8 cellular contexts compared by ENCODE assay signal in the genomic region with DNA sequence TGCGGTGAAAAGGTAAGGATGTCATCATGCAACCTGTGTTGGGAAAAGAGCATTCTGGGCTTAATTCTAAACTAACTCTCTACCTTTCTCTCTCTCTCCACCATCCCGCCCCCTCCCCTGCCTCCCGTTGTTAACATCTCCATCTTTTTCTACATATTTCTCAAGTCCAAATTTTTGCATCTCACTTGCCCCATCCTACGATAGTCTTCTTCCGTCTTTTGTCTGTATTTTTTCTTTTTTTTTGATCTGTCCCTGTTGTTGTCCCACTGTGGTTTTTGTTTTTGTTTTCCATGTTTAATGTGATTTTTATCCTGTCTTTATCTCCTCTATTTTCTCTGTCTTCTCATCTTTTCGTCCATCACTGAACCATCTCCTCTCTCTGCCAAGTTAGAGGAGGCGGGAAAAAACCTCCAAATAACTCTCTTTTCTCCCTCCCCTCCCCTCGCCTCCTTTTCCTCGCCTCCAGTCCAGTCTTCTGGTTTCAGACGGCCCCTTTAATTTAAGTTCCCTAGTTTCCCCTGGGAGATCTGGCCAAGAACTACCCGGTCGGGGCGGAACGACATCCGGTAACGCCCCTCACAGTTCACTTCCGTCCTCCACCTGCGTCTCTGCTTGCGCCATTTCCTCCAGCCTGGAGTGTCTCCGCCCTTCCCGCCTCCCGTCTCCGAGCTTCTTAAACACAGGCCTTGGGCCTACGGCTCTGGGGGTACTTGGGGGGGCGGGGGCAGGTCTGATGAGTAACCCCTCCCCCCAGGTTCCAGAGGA. TPM values are rescaled to one million over a fixed set of nuclear protein-coding genes. Genes with fewer than 3 reads are reported as not detected.
DNase-seq lines count a peak whose midpoint lies in the region; ATAC-seq and TF ChIP-seq lines count a peak whose summit lies in the region.

A gene with protein sequence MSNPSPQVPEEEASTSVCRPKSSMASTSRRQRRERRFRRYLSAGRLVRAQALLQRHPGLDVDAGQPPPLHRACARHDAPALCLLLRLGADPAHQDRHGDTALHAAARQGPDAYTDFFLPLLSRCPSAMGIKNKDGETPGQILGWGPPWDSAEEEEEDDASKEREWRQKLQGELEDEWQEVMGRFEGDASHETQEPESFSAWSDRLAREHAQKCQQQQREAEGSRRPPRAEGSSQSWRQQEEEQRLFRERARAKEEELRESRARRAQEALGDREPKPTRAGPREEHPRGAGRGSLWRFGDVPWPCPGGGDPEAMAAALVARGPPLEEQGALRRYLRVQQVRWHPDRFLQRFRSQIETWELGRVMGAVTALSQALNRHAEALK (plus strand): TSS at position 647 of the 765 bp plus-strand sequence. CDS start 87 bp downstream, at position 734.

- H2AK5ac ChIP-seq in H9 (ENCODE audit: insufficient read length, low read length) = no peak within 1 kb of the TSS

- no peak within 1 kb of the TSS for H2BK5ac ChIP-seq in H9 (ENCODE audit: insufficient read length, low read length)

- H3K23ac ChIP-seq in H9 (ENCODE audit: insufficient read length, low read depth, low read length) = no peak within 1 kb of the TSS

- H4K20me1 ChIP-seq in DND-41 (ENCODE audit: insufficient read depth, low read length) (no peaks in the 10 kb centered on the region), H9 (ENCODE audit: control insufficient read depth, insufficient read depth, insufficient read length) (no peaks in the 10 kb centered on the region)

- peak within 1 kb of the TSS; percentile 70 to 84 for H3K4me3 Mint-ChIP-seq in H9

- H3K4me1 ChIP-seq in DND-41 (ENCODE audit: insufficient read depth, low read length) (peaks cover 56% of the 10 kb centered on the region), H9 (ENCODE audit: insufficient read depth, low read length) (no peaks in the 10 kb centered on the region; the same call in 1 of the 2 replicates), neuron (ENCODE audit: insufficient read depth, low read length) (peaks cover 24% of the 10 kb centered on the region)

- H3K56ac ChIP-seq in H9 (ENCODE audit: insufficient read length, low read depth, low read length) = no peak within 1 kb of the TSS

- peaks cover 3% of the 10 kb centered on the region for H3K79me1 ChIP-seq in H9 (ENCODE audit: insufficient read depth, low read depth, low read length, poor library complexity, severe bottlenecking)

- H3K27ac Mint-ChIP-seq in H9 = peak within 1 kb of the TSS; percentile 89 to 97 (median 94)

- DNase-seq in DND-41 (peak; percentile 98), H9 (peak; percentile 97), MV-4-11 (lab: John Stamatoyannopoulos, UW) (peak; percentile 97), SK-N-DZ (ENCODE audit: low spot score) (peak; percentile 99), foreskin melanocyte (peak; percentile 96), stromal cell of bone marrow (ENCODE audit: low read depth) (peak; percentile 98)
- peak; percentile 91 for DNase-seq in activated naive CD4-positive, alpha-beta T cell treated with Interleukin-2 at 50 U/mL for 16 hours

- H3K9ac ChIP-seq in DND-41 (ENCODE audit: low read depth, low read length) (peak within 1 kb of the TSS; percentile 67), H9 (ENCODE audit: extremely low read depth, insufficient read length, low read length) (peak within 1 kb of the TSS; percentile 18)

- TF ChIP-seq CTCF in DND-41 (IDR thresholded peaks at IDR 0.05; ENCODE audit: borderline replicate concordance, extremely low read depth, low read length, poor library complexity, severe bottlenecking) (no peak), H9 (conservative IDR thresholded peaks at IDR 0.05) (no peak)

- H3K27ac ChIP-seq in DND-41 (ENCODE audit: low read length) = peak within 1 kb of the TSS; percentile 62
- no peak within 1 kb of the TSS for H3K27ac ChIP-seq in H9 (ENCODE audit: insufficient read length, low read depth, low read length)

- no peak within 1 kb of the TSS for H4K5ac ChIP-seq in H9 (ENCODE audit: insufficient read length, low read depth, low read length)

- H3K27me3 ChIP-seq in DND-41 (ENCODE audit: insufficient read depth, low read length, poor library complexity) (no peaks in the 10 kb centered on the region), H9 (ENCODE audit: insufficient read depth, low read length) (no peaks in the 10 kb centered on the region), neuron (ENCODE audit: insufficient read depth, low read length) (no peaks in the 10 kb centered on the region)

- WGBS in H9 (ENCODE audit: extremely low coverage, insufficient read length, low lambda C conversion rate) = no CpG with 5 or more reads among the region's 25 CpGs

- H3K23me2 ChIP-seq in H9 (ENCODE audit: insufficient read length, low read depth, low read length, poor library complexity, severe bottlenecking) = no peaks in the 10 kb centered on the region

- H2BK120ac ChIP-seq in H9 (ENCODE audit: low read depth, low read length, poor library complexity, severe bottlenecking) = no peak within 1 kb of the TSS

- ATAC-seq in DND-41 (ENCODE audit: insufficient read depth, low read depth) = peak; percentile 87

- no peak within 1 kb of the TSS for H3K18ac ChIP-seq in H9 (ENCODE audit: insufficient read length, low read depth, low read length)

- no peak within 1 kb of the TSS for H2BK15ac ChIP-seq in H9 (ENCODE audit: low read depth, low read length)

- H2BK20ac ChIP-seq in H9 (ENCODE audit: low read depth, low read length, poor library complexity, severe bottlenecking) = no peak within 1 kb of the TSS

- H3K36me3 ChIP-seq in DND-41 (ENCODE audit: insufficient read depth, low read length) = peaks cover 31% of the 10 kb centered on the region
- H3K36me3 ChIP-seq in neuron (ENCODE audit: insufficient read depth, low read length) = peaks cover 26% of the 10 kb centered on the region

- H2BK12ac ChIP-seq in H9 (ENCODE audit: insufficient read length, low read depth, low read length) = no peak within 1 kb of the TSS

- no peak within 1 kb of the TSS for H4K91ac ChIP-seq in H9 (ENCODE audit: insufficient read length, low read depth, low read length)

- peak within 1 kb of the TSS; percentile 84 for H3K4me2 ChIP-seq in DND-41 (ENCODE audit: insufficient read depth, low read length)
- H3K4me2 ChIP-seq in H9 (ENCODE audit: insufficient read depth, insufficient read length, low read length) = peak within 1 kb of the TSS; percentile 56

- no peak within 1 kb of the TSS for H3T11ph ChIP-seq in H9 (ENCODE audit: low read length)

- H3K79me2 ChIP-seq in DND-41 (ENCODE audit: insufficient read depth, low read length) = peaks cover 55% of the 10 kb centered on the region
- no peaks in the 10 kb centered on the region; the same call in 1 of the 2 replicates for H3K79me2 ChIP-seq in H9 (ENCODE audit: insufficient read depth, low read length)

- H3K9me3 ChIP-seq in DND-41 (ENCODE audit: insufficient read depth, low read length, severe bottlenecking) (no peaks in the 10 kb centered on the region), H9 (ENCODE audit: control insufficient read depth, low read depth, low read length) (no peaks in the 10 kb centered on the region), neuron (ENCODE audit: low read length) (no peaks in the 10 kb centered on the region)

- H3K4me1 Mint-ChIP-seq in H9 = peaks cover 20 to 30% of the 10 kb centered on the region in 2 experiments

- H2AFZ ChIP-seq in DND-41 (ENCODE audit: low read depth, low read length) (peak within 1 kb of the TSS; percentile 75), H9 (ENCODE audit: low read length) (no peak within 1 kb of the TSS), neuron (ENCODE audit: low read depth, low read length) (peak within 1 kb of the TSS; percentile 70)

- H4K8ac ChIP-seq in H9 (replicated peaks; ENCODE audit: insufficient read length, low read depth, low read length) = no peak within 1 kb of the TSS

- no peaks in the 10 kb centered on the region for H3K9me3 Mint-ChIP-seq in H9

- no peak within 1 kb of the TSS; the same call in 1 of the 2 replicates for H3K14ac ChIP-seq in H9 (ENCODE audit: insufficient read depth, low read length)

- no peaks in the 10 kb centered on the region for H3K27me3 Mint-ChIP-seq in H9 (ENCODE audit: low read depth)

- 0 out of 2 replicates have a peak within 1 kb of the TSS, but pooled peaks have one; percentile 88 for H3K4ac ChIP-seq in H9 (ENCODE audit: low read depth, low read length)

- H3K4me3 ChIP-seq in DND-41 (ENCODE audit: low read depth in 1 of 2, low read length in 2 of 2) = peak within 1 kb of the TSS; percentile 41 to 63; a peak in 3 of 4 replicates
- H3K4me3 ChIP-seq in neuron (ENCODE audit: low read length) = peak within 1 kb of the TSS; percentile 59

- H3K36me3 Mint-ChIP-seq in H9 (ENCODE audit: insufficient read depth in 1 of 3, low read depth in 3 of 3) = peaks cover 6 to 29% (median 19%) of the 10 kb centered on the region in 3 experiments; a peak in 6 of 7 replicates

RNA-seq across cellular contexts. Expression of the gene that starts here (rescaled TPM):
- 11.8 and 15.1 TPM in 2 replicates for total RNA-seq in H9 (2021)
- polyA plus RNA-seq in SK-N-DZ (2014; cell fraction: cytosol; rRNA removed) = 47.9 and 61.7 TPM in 2 replicates
- polyA plus RNA-seq in SK-N-DZ (2014; cell fraction: nucleus; rRNA removed) = 24.3 and 40.8 TPM in 2 replicates
